ENCODE assay signal across 1 cellular context in the genomic region with DNA sequence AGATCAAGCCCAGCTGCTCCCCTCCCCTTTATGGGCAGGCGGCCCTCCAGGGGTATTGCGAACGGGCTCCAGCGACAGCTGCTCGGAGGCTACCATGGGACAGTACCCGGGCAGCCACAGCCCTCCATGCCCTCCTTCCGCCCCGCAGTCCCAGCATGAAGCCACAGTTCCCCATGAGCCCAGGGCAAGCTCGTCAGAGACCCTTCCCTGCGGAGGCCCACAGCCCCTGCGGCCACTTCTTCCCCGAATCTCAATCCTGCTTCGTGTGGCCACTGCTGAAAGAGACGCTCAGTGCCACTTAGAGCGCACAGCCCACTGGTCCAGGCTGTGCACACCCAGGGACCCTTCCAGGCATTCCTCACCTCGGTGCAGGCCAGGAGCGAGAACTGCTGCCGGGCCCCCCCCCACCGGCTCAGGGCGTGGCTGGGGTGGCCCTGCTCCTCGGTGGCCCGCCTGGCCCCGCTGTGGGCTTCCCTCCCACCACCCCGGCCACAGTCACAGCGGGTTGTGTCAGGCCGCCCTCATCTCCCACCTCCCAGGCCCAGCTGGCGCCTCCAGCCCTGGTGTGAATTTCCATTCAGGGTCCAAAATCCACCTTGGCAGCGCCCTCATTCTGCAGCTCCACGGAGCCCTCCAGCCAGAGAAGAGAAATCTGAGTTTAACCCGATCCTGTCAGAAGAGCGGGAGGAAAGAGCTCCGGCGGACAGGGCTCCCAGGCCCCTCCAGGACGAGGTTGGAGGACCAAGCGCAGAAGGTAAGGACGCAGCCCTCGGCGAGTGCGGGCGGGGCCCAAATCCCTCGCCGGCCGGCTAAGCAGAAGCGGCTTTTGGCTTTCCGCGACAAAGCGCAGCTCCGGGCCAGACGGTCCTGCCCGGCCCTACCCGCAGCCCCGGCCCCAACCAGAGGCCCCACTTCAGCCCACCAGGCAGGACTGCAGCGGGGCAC.
TF ChIP-seq lines count a peak whose summit lies in the region.

No MANE protein-coding gene starts in this region.

TF ChIP-seq in HepG2, 621 proteins besides CTCF, POLR2A, EP300 and RAD21 (continued from another document and continues in another):
- TF ChIP-seq ZNF232 (CRISPR knock-in tag; IDR thresholded peaks at IDR 0.05; ENCODE audit: borderline replicate concordance), result no peak; the same call in 1 of the 2 replicates
- TF ChIP-seq ATF7-NPFF (CRISPR knock-in tag; IDR thresholded peaks at IDR 0.05; ENCODE audit: low read depth), result no peak; the same call in none of the 2 replicates
- TF ChIP-seq, protein P1, sequence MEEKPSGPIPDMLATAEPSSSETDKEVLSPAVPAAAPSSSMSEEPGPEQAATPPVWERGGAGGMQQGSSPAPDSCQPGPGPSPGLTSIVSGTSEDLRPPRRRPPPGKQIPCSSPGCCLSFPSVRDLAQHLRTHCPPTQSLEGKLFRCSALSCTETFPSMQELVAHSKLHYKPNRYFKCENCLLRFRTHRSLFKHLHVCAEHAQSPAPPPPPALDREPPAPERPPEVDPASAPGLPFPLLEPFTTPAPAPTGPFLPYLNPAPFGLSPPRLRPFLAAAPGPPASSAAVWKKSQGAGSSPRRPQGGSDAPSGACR (CRISPR knock-in tag; IDR thresholded peaks at IDR 0.05), result peak; percentile 85
- TF ChIP-seq ZNF3 (CRISPR knock-in tag; IDR thresholded peaks at IDR 0.05), result no peak
- TF ChIP-seq, protein P2, sequence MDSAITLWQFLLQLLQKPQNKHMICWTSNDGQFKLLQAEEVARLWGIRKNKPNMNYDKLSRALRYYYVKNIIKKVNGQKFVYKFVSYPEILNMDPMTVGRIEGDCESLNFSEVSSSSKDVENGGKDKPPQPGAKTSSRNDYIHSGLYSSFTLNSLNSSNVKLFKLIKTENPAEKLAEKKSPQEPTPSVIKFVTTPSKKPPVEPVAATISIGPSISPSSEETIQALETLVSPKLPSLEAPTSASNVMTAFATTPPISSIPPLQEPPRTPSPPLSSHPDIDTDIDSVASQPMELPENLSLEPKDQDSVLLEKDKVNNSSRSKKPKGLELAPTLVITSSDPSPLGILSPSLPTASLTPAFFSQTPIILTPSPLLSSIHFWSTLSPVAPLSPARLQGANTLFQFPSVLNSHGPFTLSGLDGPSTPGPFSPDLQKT (CRISPR knock-in tag; IDR thresholded peaks at IDR 0.05; ENCODE audit: borderline replicate concordance), result no peak
- TF ChIP-seq, protein P3, sequence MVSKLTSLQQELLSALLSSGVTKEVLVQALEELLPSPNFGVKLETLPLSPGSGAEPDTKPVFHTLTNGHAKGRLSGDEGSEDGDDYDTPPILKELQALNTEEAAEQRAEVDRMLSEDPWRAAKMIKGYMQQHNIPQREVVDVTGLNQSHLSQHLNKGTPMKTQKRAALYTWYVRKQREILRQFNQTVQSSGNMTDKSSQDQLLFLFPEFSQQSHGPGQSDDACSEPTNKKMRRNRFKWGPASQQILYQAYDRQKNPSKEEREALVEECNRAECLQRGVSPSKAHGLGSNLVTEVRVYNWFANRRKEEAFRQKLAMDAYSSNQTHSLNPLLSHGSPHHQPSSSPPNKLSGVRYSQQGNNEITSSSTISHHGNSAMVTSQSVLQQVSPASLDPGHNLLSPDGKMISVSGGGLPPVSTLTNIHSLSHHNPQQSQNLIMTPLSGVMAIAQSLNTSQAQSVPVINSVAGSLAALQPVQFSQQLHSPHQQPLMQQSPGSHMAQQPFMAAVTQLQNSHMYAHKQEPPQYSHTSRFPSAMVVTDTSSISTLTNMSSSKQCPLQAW (CRISPR knock-in tag; IDR thresholded peaks at IDR 0.05), result peak; percentile 80
- no peak; the same call in 1 of the 2 replicates for TF ChIP-seq REXO4 (CRISPR knock-in tag; IDR thresholded peaks at IDR 0.05; ENCODE audit: borderline replicate concordance)
- peak; percentile 64; the same call in 1 of the 2 replicates for TF ChIP-seq THYN1 (CRISPR knock-in tag; IDR thresholded peaks at IDR 0.05; ENCODE audit: borderline replicate concordance, low read depth)
- TF ChIP-seq, protein P4, sequence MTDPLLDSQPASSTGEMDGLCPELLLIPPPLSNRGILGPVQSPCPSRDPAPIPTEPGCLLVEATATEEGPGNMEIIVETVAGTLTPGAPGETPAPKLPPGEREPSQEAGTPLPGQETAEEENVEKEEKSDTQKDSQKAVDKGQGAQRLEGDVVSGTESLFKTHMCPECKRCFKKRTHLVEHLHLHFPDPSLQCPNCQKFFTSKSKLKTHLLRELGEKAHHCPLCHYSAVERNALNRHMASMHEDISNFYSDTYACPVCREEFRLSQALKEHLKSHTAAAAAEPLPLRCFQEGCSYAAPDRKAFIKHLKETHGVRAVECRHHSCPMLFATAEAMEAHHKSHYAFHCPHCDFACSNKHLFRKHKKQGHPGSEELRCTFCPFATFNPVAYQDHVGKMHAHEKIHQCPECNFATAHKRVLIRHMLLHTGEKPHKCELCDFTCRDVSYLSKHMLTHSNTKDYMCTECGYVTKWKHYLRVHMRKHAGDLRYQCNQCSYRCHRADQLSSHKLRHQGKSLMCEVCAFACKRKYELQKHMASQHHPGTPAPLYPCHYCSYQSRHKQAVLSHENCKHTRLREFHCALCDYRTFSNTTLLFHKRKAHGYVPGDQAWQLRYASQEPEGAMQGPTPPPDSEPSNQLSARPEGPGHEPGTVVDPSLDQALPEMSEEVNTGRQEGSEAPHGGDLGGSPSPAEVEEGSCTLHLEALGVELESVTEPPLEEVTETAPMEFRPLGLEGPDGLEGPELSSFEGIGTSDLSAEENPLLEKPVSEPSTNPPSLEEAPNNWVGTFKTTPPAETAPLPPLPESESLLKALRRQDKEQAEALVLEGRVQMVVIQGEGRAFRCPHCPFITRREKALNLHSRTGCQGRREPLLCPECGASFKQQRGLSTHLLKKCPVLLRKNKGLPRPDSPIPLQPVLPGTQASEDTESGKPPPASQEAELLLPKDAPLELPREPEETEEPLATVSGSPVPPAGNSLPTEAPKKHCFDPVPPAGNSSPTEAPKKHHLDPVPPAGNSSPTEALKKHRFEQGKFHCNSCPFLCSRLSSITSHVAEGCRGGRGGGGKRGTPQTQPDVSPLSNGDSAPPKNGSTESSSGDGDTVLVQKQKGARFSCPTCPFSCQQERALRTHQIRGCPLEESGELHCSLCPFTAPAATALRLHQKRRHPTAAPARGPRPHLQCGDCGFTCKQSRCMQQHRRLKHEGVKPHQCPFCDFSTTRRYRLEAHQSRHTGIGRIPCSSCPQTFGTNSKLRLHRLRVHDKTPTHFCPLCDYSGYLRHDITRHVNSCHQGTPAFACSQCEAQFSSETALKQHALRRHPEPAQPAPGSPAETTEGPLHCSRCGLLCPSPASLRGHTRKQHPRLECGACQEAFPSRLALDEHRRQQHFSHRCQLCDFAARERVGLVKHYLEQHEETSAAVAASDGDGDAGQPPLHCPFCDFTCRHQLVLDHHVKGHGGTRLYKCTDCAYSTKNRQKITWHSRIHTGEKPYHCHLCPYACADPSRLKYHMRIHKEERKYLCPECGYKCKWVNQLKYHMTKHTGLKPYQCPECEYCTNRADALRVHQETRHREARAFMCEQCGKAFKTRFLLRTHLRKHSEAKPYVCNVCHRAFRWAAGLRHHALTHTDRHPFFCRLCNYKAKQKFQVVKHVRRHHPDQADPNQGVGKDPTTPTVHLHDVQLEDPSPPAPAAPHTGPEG (CRISPR knock-in tag; IDR thresholded peaks at IDR 0.05), result no peak; the same call in 1 of the 2 replicates
- TF ChIP-seq ZNF510 (CRISPR knock-in tag; IDR thresholded peaks at IDR 0.05; ENCODE audit: low read depth), result no peak
- TF ChIP-seq ZNF570 (CRISPR knock-in tag; IDR thresholded peaks at IDR 0.05; ENCODE audit: borderline replicate concordance), result no peak
- TF ChIP-seq, protein P5, sequence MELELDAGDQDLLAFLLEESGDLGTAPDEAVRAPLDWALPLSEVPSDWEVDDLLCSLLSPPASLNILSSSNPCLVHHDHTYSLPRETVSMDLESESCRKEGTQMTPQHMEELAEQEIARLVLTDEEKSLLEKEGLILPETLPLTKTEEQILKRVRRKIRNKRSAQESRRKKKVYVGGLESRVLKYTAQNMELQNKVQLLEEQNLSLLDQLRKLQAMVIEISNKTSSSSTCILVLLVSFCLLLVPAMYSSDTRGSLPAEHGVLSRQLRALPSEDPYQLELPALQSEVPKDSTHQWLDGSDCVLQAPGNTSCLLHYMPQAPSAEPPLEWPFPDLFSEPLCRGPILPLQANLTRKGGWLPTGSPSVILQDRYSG (CRISPR knock-in tag; IDR thresholded peaks at IDR 0.05), result no peak
- TF ChIP-seq RCOR2 (CRISPR knock-in tag; IDR thresholded peaks at IDR 0.05), result peak; percentile 59; the same call in 1 of the 2 replicates
- TF ChIP-seq ZNF256 (CRISPR knock-in tag; conservative IDR thresholded peaks at IDR 0.05), result peak; percentile 18; the same call in 1 of the 2 replicates
- TF ChIP-seq ZNF781 (CRISPR knock-in tag; IDR thresholded peaks at IDR 0.05; ENCODE audit: borderline replicate concordance, not compliant biosample characterization), result peak; percentile 57
- no peak for TF ChIP-seq ISX (CRISPR knock-in tag; conservative IDR thresholded peaks at IDR 0.05)
- peak; percentile 61; the same call in 1 of the 2 replicates for TF ChIP-seq EEA1 (CRISPR knock-in tag; IDR thresholded peaks at IDR 0.05; ENCODE audit: borderline replicate concordance)
- TF ChIP-seq ZNF557 (CRISPR knock-in tag; IDR thresholded peaks at IDR 0.05), result no peak
- no peak for TF ChIP-seq MTF1 (CRISPR knock-in tag; IDR thresholded peaks at IDR 0.05)
- TF ChIP-seq STAG1 (CRISPR knock-in tag; IDR thresholded peaks at IDR 0.05), result peak; percentile 25; the same call in 1 of the 2 replicates
- TF ChIP-seq MIXL1 (CRISPR knock-in tag; IDR thresholded peaks at IDR 0.05), result peak; percentile 51
- TF ChIP-seq POLR2AphosphoS2 (IDR thresholded peaks at IDR 0.05; ENCODE audit: low read depth, low read length), result no peak
- TF ChIP-seq, protein P6, sequence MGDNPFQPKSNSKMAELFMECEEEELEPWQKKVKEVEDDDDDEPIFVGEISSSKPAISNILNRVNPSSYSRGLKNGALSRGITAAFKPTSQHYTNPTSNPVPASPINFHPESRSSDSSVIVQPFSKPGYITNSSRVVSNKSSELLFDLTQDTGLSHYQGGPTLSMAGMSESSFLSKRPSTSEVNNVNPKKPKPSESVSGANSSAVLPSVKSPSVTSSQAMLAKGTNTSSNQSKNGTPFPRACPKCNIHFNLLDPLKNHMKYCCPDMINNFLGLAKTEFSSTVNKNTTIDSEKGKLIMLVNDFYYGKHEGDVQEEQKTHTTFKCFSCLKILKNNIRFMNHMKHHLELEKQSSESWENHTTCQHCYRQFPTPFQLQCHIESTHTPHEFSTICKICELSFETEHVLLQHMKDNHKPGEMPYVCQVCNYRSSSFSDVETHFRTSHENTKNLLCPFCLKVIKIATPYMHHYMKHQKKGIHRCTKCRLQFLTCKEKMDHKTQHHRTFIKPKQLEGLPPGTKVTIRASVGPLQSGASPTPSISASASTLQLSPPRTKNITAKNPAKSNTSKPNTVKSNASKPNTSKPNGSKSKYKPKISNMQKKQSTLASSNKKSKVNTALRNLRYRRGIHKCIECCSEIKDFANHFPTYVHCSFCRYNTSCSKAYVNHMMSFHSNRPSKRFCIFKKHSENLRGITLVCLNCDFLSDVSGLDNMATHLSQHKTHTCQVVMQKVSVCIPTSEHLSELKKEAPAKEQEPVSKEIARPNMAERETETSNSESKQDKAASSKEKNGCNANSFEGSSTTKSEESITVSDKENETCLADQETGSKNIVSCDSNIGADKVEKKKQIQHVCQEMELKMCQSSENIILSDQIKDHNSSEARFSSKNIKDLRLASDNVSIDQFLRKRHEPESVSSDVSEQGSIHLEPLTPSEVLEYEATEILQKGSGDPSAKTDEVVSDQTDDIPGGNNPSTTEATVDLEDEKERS (CRISPR knock-in tag; IDR thresholded peaks at IDR 0.05), result 0 out of 2 replicates have a peak, but pooled peaks have one; percentile 52
- TF ChIP-seq ZNF10 (CRISPR knock-in tag; IDR thresholded peaks at IDR 0.05; ENCODE audit: borderline replicate concordance, low read depth), result no peak; the same call in 1 of the 2 replicates
- TF ChIP-seq CREB1 (IDR thresholded peaks at IDR 0.05), result no peak
- TF ChIP-seq CREB1 (CRISPR knock-in tag; IDR thresholded peaks at IDR 0.05), result no peak
- no peak for TF ChIP-seq TEAD2 (CRISPR knock-in tag; IDR thresholded peaks at IDR 0.05)
- TF ChIP-seq, protein P7, sequence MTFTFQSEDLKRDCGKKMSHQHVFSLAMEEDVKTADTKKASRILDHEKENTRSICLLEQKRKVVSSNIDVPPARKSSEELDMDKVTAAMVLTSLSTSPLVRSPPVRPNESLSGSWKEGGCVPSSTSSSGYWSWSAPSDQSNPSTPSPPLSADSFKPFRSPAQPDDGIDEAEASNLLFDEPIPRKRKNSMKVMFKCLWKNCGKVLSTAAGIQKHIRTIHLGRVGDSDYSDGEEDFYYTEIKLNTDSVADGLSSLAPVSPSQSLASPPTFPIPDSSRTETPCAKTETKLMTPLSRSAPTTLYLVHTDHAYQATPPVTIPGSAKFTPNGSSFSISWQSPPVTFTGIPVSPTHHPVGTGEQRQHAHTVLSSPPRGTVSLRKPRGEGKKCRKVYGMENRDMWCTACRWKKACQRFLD (CRISPR knock-in tag; IDR thresholded peaks at IDR 0.05; ENCODE audit: borderline replicate concordance), result 0 out of 2 replicates have a peak, but pooled peaks have one; percentile 45
- TF ChIP-seq THAP11 (CRISPR knock-in tag; IDR thresholded peaks at IDR 0.05), result peak; percentile 56; the same call in 1 of the 2 replicates
- TF ChIP-seq SKI (IDR thresholded peaks at IDR 0.05; ENCODE audit: partially characterized antibody), result no peak
- TF ChIP-seq GABPB1 (CRISPR knock-in tag; IDR thresholded peaks at IDR 0.05), result peak; percentile 66; the same call in 1 of the 2 replicates
- TF ChIP-seq, protein P8, sequence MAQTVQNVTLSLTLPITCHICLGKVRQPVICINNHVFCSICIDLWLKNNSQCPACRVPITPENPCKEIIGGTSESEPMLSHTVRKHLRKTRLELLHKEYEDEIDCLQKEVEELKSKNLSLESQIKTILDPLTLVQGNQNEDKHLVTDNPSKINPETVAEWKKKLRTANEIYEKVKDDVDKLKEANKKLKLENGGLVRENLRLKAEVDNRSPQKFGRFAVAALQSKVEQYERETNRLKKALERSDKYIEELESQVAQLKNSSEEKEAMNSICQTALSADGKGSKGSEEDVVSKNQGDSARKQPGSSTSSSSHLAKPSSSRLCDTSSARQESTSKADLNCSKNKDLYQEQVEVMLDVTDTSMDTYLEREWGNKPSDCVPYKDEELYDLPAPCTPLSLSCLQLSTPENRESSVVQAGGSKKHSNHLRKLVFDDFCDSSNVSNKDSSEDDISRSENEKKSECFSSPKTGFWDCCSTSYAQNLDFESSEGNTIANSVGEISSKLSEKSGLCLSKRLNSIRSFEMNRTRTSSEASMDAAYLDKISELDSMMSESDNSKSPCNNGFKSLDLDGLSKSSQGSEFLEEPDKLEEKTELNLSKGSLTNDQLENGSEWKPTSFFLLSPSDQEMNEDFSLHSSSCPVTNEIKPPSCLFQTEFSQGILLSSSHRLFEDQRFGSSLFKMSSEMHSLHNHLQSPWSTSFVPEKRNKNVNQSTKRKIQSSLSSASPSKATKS (CRISPR knock-in tag; IDR thresholded peaks at IDR 0.05), result no peak
- no peak for TF ChIP-seq ARNT (IDR thresholded peaks at IDR 0.05)
- TF ChIP-seq ZNF160 (CRISPR knock-in tag; IDR thresholded peaks at IDR 0.05), result no peak
- TF ChIP-seq, protein P9, sequence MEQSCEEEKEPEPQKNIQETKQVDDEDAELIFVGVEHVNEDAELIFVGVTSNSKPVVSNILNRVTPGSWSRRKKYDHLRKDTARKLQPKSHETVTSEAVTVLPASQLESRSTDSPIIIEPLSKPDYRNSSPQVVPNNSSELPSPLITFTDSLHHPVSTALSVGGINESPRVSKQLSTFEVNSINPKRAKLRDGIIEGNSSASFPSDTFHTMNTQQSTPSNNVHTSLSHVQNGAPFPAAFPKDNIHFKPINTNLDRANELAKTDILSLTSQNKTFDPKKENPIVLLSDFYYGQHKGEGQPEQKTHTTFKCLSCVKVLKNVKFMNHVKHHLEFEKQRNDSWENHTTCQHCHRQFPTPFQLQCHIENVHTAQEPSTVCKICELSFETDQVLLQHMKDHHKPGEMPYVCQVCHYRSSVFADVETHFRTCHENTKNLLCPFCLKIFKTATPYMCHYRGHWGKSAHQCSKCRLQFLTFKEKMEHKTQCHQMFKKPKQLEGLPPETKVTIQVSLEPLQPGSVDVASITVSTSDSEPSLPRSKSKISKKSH (CRISPR knock-in tag; IDR thresholded peaks at IDR 0.05; ENCODE audit: borderline replicate concordance), result peak; percentile 16; the same call in 1 of the 2 replicates
- TF ChIP-seq ATM (IDR thresholded peaks at IDR 0.05; ENCODE audit: borderline replicate concordance), result no peak
- TF ChIP-seq NCOA2 (CRISPR knock-in tag; IDR thresholded peaks at IDR 0.05), result peak; percentile 74
